In the genomic region with DNA sequence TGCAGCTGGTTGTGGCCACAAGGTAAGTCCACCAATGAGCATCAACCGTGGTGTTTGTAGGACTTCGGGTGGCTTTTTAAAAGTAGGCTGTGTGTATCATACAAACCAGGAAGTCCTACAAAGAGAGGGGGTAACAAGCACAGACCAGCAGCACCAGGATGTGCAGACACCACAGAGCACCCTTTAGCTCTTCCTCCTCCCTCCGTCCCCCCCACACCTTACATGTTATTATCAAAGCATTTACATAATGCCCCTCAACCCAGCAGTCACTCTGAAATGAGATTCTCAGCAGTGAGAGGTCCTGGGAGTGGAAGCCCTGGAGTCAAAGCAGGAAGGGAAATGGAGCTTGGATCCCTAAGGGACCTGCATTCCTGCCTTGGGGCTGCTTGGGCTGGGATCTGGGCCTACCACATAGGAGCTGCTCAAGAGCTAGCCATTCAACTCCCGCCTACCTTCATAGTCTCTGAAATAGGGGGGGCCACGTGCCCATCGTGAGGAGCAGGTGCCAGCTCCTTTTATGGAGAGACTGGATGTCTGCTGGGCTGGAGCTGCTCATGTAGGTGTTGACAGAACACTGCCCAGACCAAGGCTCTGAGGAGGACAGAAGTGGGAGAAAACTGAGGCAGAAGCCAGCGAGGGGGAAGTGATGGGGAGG, we compare ENCODE assay signal across 22 cellular contexts.
A peak's percentile ranks its signal among the peaks of the same experiment; 100 is the strongest.
DNase-seq lines count a peak whose midpoint lies in the region; ATAC-seq lines count a peak whose summit lies in the region.
"Had no signal": no experiment of that assay in that cellular context is flagged by ENCODE, and none has a peak within 500 bp of the region (broad histone marks: within the 10 kb centered on the region; RNA-seq: fewer than 3 reads in every experiment).

No MANE protein-coding gene starts in this region.

- H3K9me3 Mint-ChIP-seq in naive thymus-derived CD8-positive, alpha-beta T cell: peaks cover 0 to 3% (median 0%) of the 10 kb centered on the region in 9 donors
- H3K9me3 Mint-ChIP-seq in stimulated activated naive CD8-positive, alpha-beta T cell treated with anti-CD3 and anti-CD28 coated beads, Interleukin-15, amount 100 ng/mL, for 72 hours: no peaks in the 10 kb centered on the region
- H3K9me3 Mint-ChIP-seq: activated T-helper 17 cell treated with anti-CD3 and anti-CD28 coated beads, Interleukin-2, amount 50 U/mL, for 72 hours had no signal

- H3K36me3 Mint-ChIP-seq in naive thymus-derived CD8-positive, alpha-beta T cell: no peaks in the 10 kb centered on the region
- H3K36me3 Mint-ChIP-seq: stimulated activated naive B cell treated with anti-CD40 and anti-IgM and Interleukin-4, amounts not matched to agents 10 μg/mL and 1 μg/mL and 100 μg/mL, for 72 hours had no signal

- no peak overlapping the region for H4K12ac ChIP-seq in trophoblast cell (ENCODE audit: low read depth, low read length)

- no peaks in the 10 kb centered on the region for H3K79me2 ChIP-seq in trophoblast cell (ENCODE audit: control insufficient read depth, insufficient read depth, low read length, poor library complexity)

- H3K27me3 Mint-ChIP-seq in naive thymus-derived CD8-positive, alpha-beta T cell: peaks cover 0 to 7% (median 6%) of the 10 kb centered on the region in 5 donors
- peaks cover 22% of the 10 kb centered on the region for H3K27me3 Mint-ChIP-seq in stimulated activated naive CD8-positive, alpha-beta T cell treated with anti-CD3 and anti-CD28 coated beads, Interleukin-15, amount 100 ng/mL, for 72 hours

- no peak overlapping the region for H3K14ac ChIP-seq in trophoblast cell (ENCODE audit: low read length)

- H3K9ac ChIP-seq in trophoblast cell (ENCODE audit: low read length): no peak overlapping the region

- peak overlapping the region in 5 of 10 donors; percentile 40 to 58 (median 55) for H3K4me3 Mint-ChIP-seq in naive thymus-derived CD8-positive, alpha-beta T cell
- no peak overlapping the region for H3K4me3 Mint-ChIP-seq in stimulated activated naive CD8-positive, alpha-beta T cell treated with anti-CD3 and anti-CD28 coated beads, Interleukin-15, amount 100 ng/mL, for 72 hours
- H3K4me3 Mint-ChIP-seq: activated T-helper 17 cell treated with anti-CD3 and anti-CD28 coated beads, Interleukin-2, amount 50 U/mL, for 72 hours; stimulated activated naive B cell treated with anti-CD40 and anti-IgM and Interleukin-4, amounts not matched to agents 10 μg/mL and 1 μg/mL and 100 μg/mL, for 72 hours had no signal

- H3K23ac ChIP-seq in trophoblast cell (ENCODE audit: low read length): no peak overlapping the region

- H3K4me2 ChIP-seq in trophoblast cell (ENCODE audit: low read length): no peak overlapping the region

- H2BK120ac ChIP-seq in trophoblast cell (ENCODE audit: insufficient read depth, low read length, poor library complexity): no peak overlapping the region

- H3K4me1 ChIP-seq in trophoblast cell (ENCODE audit: control insufficient read depth in 1 of 2, insufficient read depth in 2 of 2, low read length in 2 of 2): peaks cover 0 to 3% of the 10 kb centered on the region in 2 experiments
- H3K4me1 ChIP-seq: adrenal gland, esophagus squamous epithelium had no signal

- H3K18ac ChIP-seq in trophoblast cell (ENCODE audit: low read length): no peak overlapping the region

- H2AK5ac ChIP-seq in trophoblast cell (ENCODE audit: low read length): no peak overlapping the region

- ATAC-seq in naive thymus-derived CD8-positive, alpha-beta T cell: peak; percentile 68 to 91
- no peak for ATAC-seq in stimulated activated naive CD8-positive, alpha-beta T cell treated with anti-CD3 and anti-CD28 coated beads, Interleukin-15, amount 100 ng/mL, for 72 hours
- ATAC-seq: activated T-helper 17 cell treated with anti-CD3 and anti-CD28 coated beads, Interleukin-2, amount 50 U/mL, for 72 hours; stimulated activated naive B cell treated with anti-CD40 and anti-IgM and Interleukin-4, amounts not matched to agents 10 μg/mL and 1 μg/mL and 100 μg/mL, for 72 hours had no signal

- peak overlapping the region in 4 of 10 donors; percentile 6 to 89 (median 64) for H3K27ac Mint-ChIP-seq in naive thymus-derived CD8-positive, alpha-beta T cell
- H3K27ac Mint-ChIP-seq in stimulated activated naive CD8-positive, alpha-beta T cell treated with anti-CD3 and anti-CD28 coated beads, Interleukin-15, amount 100 ng/mL, for 72 hours: no peak overlapping the region
- H3K27ac Mint-ChIP-seq: activated T-helper 17 cell treated with anti-CD3 and anti-CD28 coated beads, Interleukin-2, amount 50 U/mL, for 72 hours; stimulated activated naive B cell treated with anti-CD40 and anti-IgM and Interleukin-4, amounts not matched to agents 10 μg/mL and 1 μg/mL and 100 μg/mL, for 72 hours had no signal

- H3K4me3 ChIP-seq in trophoblast cell (ENCODE audit: low read depth, low read length): no peak overlapping the region
- H3K4me3 ChIP-seq: adrenal gland, esophagus squamous epithelium, transverse colon had no signal

- no peak overlapping the region for H3K27ac ChIP-seq in trophoblast cell (ENCODE audit: low read depth, low read length)
- H3K27ac ChIP-seq: adrenal gland, esophagus squamous epithelium, transverse colon had no signal

- H3K79me1 ChIP-seq in trophoblast cell (ENCODE audit: low read length): no peaks in the 10 kb centered on the region

- H2AFZ ChIP-seq in trophoblast cell (ENCODE audit: insufficient read depth, low read length, poor library complexity): no peak overlapping the region

- no peak overlapping the region for H2BK5ac ChIP-seq in trophoblast cell (ENCODE audit: low read depth, low read length, poor library complexity)

- peak in 2 of 3 experiments; percentile 55 to 79 for DNase-seq in NCI-H1417 (lab: John Stamatoyannopoulos, UW)
- no peak for DNase-seq in NCI-H1417 treated with DMSO at 0.1 percent for 48 hours (lab: John Stamatoyannopoulos, UW)
- peak; percentile 17 for DNase-seq in NCI-H1092 (lab: John Stamatoyannopoulos, UW)
- peak; percentile 65 for DNase-seq in NCI-H774 (lab: John Stamatoyannopoulos, UW)
- peak in 3 of 10 donors; percentile 16 to 30 (median 23) for DNase-seq in naive thymus-derived CD8-positive, alpha-beta T cell
- DNase-seq in trophoblast cell: no peak
- no peak for DNase-seq in stimulated activated naive CD8-positive, alpha-beta T cell treated with anti-CD3 and anti-CD28 coated beads, Interleukin-15, amount 100 ng/mL, for 72 hours
- DNase-seq in MV-4-11 (lab: John Stamatoyannopoulos, UW): no peak
- DNase-seq: 8988T; activated CD4-positive, CD25-positive, alpha-beta regulatory T cell; activated CD8-positive, alpha-beta memory T cell treated with anti-CD3 and anti-CD28 coated beads for 24 hours; caudate nucleus; esophagus squamous epithelium; KBM-7; mesenchymal stem cell; NCI-H1694; stimulated activated CD4-positive, alpha-beta T cell treated with anti-CD3 and anti-CD28 coated beads, Interleukin-15, amount 100 ng/mL, for 24 hours; stimulated activated naive B cell treated with anti-CD40 and anti-IgM and Interleukin-4, amounts not matched to agents 10 μg/mL and 1 μg/mL and 100 μg/mL, for 72 hours; T-helper 2 cell; transverse colon had no signal

- H3K4me1 Mint-ChIP-seq in naive thymus-derived CD8-positive, alpha-beta T cell: peaks cover 19 to 44% (median 41%) of the 10 kb centered on the region in 4 donors
- peaks cover 53% of the 10 kb centered on the region for H3K4me1 Mint-ChIP-seq in stimulated activated naive CD8-positive, alpha-beta T cell treated with anti-CD3 and anti-CD28 coated beads, Interleukin-15, amount 100 ng/mL, for 72 hours

- peaks cover 4% of the 10 kb centered on the region for H3K9me3 ChIP-seq in trophoblast cell (ENCODE audit: insufficient read depth, low read depth, low read length)
- H3K9me3 ChIP-seq: adrenal gland, esophagus squamous epithelium, transverse colon had no signal

- no CpG with 5 or more reads among the region's 7 CpGs for WGBS in trophoblast cell (ENCODE audit: extremely low coverage, insufficient coverage, insufficient read length)

- no peak overlapping the region for H3K4ac ChIP-seq in trophoblast cell (ENCODE audit: low read depth, low read length)

- no peaks in the 10 kb centered on the region for H3K36me3 ChIP-seq in trophoblast cell (ENCODE audit: control insufficient read depth in 1 of 2, insufficient read depth in 2 of 2, low read length in 2 of 2)
- H3K36me3 ChIP-seq: adrenal gland, esophagus squamous epithelium, transverse colon had no signal

- H4K8ac ChIP-seq in trophoblast cell (ENCODE audit: low read depth, low read length): no peak overlapping the region

- H4K91ac ChIP-seq in trophoblast cell (ENCODE audit: low read depth, low read length): no peak overlapping the region

- no peaks in the 10 kb centered on the region for H3K27me3 ChIP-seq in trophoblast cell (ENCODE audit: insufficient read depth, low read length)
- H3K27me3 ChIP-seq: adrenal gland, transverse colon had no signal

- no peak overlapping the region for H2BK12ac ChIP-seq in trophoblast cell (ENCODE audit: low read length)

- POLR2A ChIA-PET in naive thymus-derived CD8-positive, alpha-beta T cell (lab: Charles Lee): no interaction called here

Comparison
In these comparisons a context has a peak if more than half of its experiments do, and no peak if none do; other contexts are left out.
1. DNase-seq: peak in NCI-H1417 (2 of 3), NCI-H1092 (single experiment) and NCI-H774 (single experiment); none in NCI-H1417 treated with DMSO at 0.1 percent for 48 hours (single experiment), trophoblast cell (0 of 2), stimulated activated naive CD8-positive, alpha-beta T cell treated with anti-CD3 and anti-CD28 coated beads, Interleukin-15, amount 100 ng/mL, for 72 hours (0 of 2) and MV-4-11 (single experiment).